In genomic region chr7:100570954-100571828, GRCh38 we compare ENCODE assay signal across 14 cellular contexts. TPM values are rescaled to one million over a fixed set of nuclear protein-coding genes. Genes with fewer than 3 reads are reported as not detected.
DNase-seq lines count a peak whose midpoint lies in the region; ATAC-seq and TF ChIP-seq lines count a peak whose summit lies in the region.
"Had no signal": no experiment of that assay in that cellular context is flagged by ENCODE, and none has a peak within 500 bp of the region (broad histone marks: within the 10 kb centered on the region; RNA-seq: fewer than 3 reads in every experiment).

No MANE protein-coding gene starts in this region.

- CTCF ChIA-PET in SK-N-SH (lab: Yijun Ruan, JAX), result interaction anchor here (0.9 to 2.0 kb wide), 11 partner anchors 10 to 134 kb away, joined by 3 to 16 read pairs (median 3); partner anchors contain the start of gene MOSPD3

- peaks cover 8 to 19% of the 10 kb centered on the region in 2 experiments for H3K36me3 ChIP-seq in SK-N-SH (replicated peaks in 1 of 2; ENCODE audit: control insufficient read depth in 1 of 2, insufficient read depth in 2 of 2, low read length in 1 of 2)
- H3K36me3 ChIP-seq in endodermal cell (ENCODE audit: control insufficient read depth, insufficient read depth, low read length), result peaks cover 4% of the 10 kb centered on the region

- no peak for TF ChIP-seq RAD21 in SK-N-SH (IDR thresholded peaks at IDR 0.05; ENCODE audit: low read length)

- H3K9me3 ChIP-seq in SK-N-SH, result no peaks in the 10 kb centered on the region
- H3K9me3 ChIP-seq in endodermal cell (ENCODE audit: control insufficient read depth, low read length), result no peaks in the 10 kb centered on the region
- H3K9me3 ChIP-seq: A549, breast epithelium, esophagus muscularis mucosa, transverse colon had no signal

- POLR2A ChIA-PET in SK-N-SH (lab: Yijun Ruan, JAX), result interaction anchor here (0.7 to 2.7 kb wide), 4 partner anchors 14 to 133 kb away, joined by 3 to 19 read pairs (median 4); partner anchors contain the start of genes FBXO24, LRCH4 and MOSPD3

- ATAC-seq in SK-N-SH treated with all-trans-retinoic acid at 6 μM for 48 hours (no peak; the same call in 1 of the 3 replicates), GM19463 (IDR thresholded peaks at IDR 0.05; ENCODE audit: unreplicated experiment) (no peak), HG02678 (IDR thresholded peaks at IDR 0.05; ENCODE audit: unreplicated experiment) (no peak)

- H2AFZ ChIP-seq in SK-N-SH (ENCODE audit: low read depth), result no peak overlapping the region

- no peaks in the 10 kb centered on the region for H3K79me2 ChIP-seq in SK-N-SH (ENCODE audit: insufficient read depth)

- DNase-seq in SK-N-SH, result peak; percentile 48
- peak; percentile 87 for DNase-seq in NCI-H226
- DNase-seq in endodermal cell, result peak; percentile 83
- DNase-seq in posterior vena cava (ENCODE audit: low spot score), result peak; percentile 71
- no peak for DNase-seq in globus pallidus (ENCODE audit: low spot score)
- DNase-seq: NCI-H510A had no signal

- H3K9me3 Mint-ChIP-seq in endodermal cell, result no peaks in the 10 kb centered on the region
- H3K9me3 Mint-ChIP-seq: activated T-cell treated with anti-CD3 and anti-CD28 coated beads, Interleukin-2, amount 50 U/mL, for 4 hours had no signal

- peaks cover 17% of the 10 kb centered on the region for H3K36me3 Mint-ChIP-seq in endodermal cell (ENCODE audit: low read depth)

- H3K9ac ChIP-seq in SK-N-SH, result no peak overlapping the region
- peak overlapping the region; percentile 2 for H3K9ac ChIP-seq in endodermal cell (ENCODE audit: extremely low read depth, low read length, poor library complexity, severe bottlenecking)

- peaks cover 16% of the 10 kb centered on the region for H3K4me1 Mint-ChIP-seq in endodermal cell

- no peaks in the 10 kb centered on the region for H3K27me3 ChIP-seq in SK-N-SH (ENCODE audit: insufficient read depth)
- no peaks in the 10 kb centered on the region for H3K27me3 ChIP-seq in endodermal cell (ENCODE audit: control insufficient read depth, insufficient read depth, low read length, poor library complexity, severe bottlenecking)
- H3K27me3 ChIP-seq: breast epithelium had no signal

- 93% methylated on average over 22 of the region's 26 CpGs for WGBS in SK-N-SH (ENCODE audit: low lambda C conversion rate)
- 70 to 72% methylated on average over 9 to 26 of the region's 26 CpGs for WGBS in endodermal cell (ENCODE audit: insufficient coverage in 1 of 2, insufficient read length in 1 of 2), 2 experiments

- H3K4me2 ChIP-seq in SK-N-SH, result no peak overlapping the region
- H3K4me2 ChIP-seq: A549 had no signal

- no peak overlapping the region for H3K4me3 ChIP-seq in SK-N-SH (ENCODE audit: low read depth in 2 of 2, low read length in 1 of 2)
- H3K4me3 ChIP-seq in endodermal cell (ENCODE audit: low read length), result no peak overlapping the region
- H3K4me3 ChIP-seq: A549 had no signal

- intact Hi-C loops in posterior vena cava (cut with DNase I), result no loop called here

- H3K27me3 Mint-ChIP-seq in endodermal cell (ENCODE audit: insufficient read depth), result no peaks in the 10 kb centered on the region

- H3F3A ChIP-seq in SK-N-SH (replicated peaks; ENCODE audit: insufficient read depth), result peaks cover 9% of the 10 kb centered on the region

- no peak for TF ChIP-seq EP300 in SK-N-SH (IDR thresholded peaks at IDR 0.05; ENCODE audit: borderline replicate concordance in 1 of 2, low read depth in 1 of 2, low read length in 1 of 2)

- H3K27ac ChIP-seq in SK-N-SH (ENCODE audit: low read depth in 2 of 2, low read length in 1 of 2), result no peak overlapping the region
- no peak overlapping the region for H3K27ac ChIP-seq in endodermal cell (ENCODE audit: low read depth, low read length)
- H3K27ac ChIP-seq: A549 had no signal

- peak overlapping the region; percentile 56 for H3K4me3 Mint-ChIP-seq in endodermal cell

- H3K27ac Mint-ChIP-seq in endodermal cell, result peak overlapping the region; percentile 91

- TF ChIP-seq CTCF in SK-N-SH (IDR thresholded peaks at IDR 0.05) (no peak), endodermal cell (conservative IDR thresholded peaks at IDR 0.05) (no peak)

- H3K4me1 ChIP-seq in SK-N-SH (ENCODE audit: control insufficient read depth in 1 of 2, insufficient read depth in 2 of 2, low read depth in 1 of 2, low read length in 1 of 2) (peaks cover 0 to 40% of the 10 kb centered on the region in 2 experiments; a peak in 1 of 4 replicates), endodermal cell (ENCODE audit: control insufficient read depth, insufficient read depth, low read length) (peaks cover 4% of the 10 kb centered on the region)

- H3K9me2 ChIP-seq in SK-N-SH, result no peaks in the 10 kb centered on the region

- H4K20me1 ChIP-seq in SK-N-SH (ENCODE audit: insufficient read depth), result no peaks in the 10 kb centered on the region

TF ChIP-seq in SK-N-SH, 30 proteins besides CTCF, POLR2A, EP300 and RAD21 (continues in another document):
- TF ChIP-seq GATA2 (CRISPR knock-in tag; IDR thresholded peaks at IDR 0.05), result no peak

TF ChIP-seq in SK-N-SH treated with all-trans-retinoic acid at 6 μM for 48 hours, 23 proteins besides CTCF, POLR2A, EP300 and RAD21:
- no peak for TF ChIP-seq ZNF565 (CRISPR knock-in tag; conservative IDR thresholded peaks at IDR 0.05; ENCODE audit: low read depth)
- TF ChIP-seq, protein P1, sequence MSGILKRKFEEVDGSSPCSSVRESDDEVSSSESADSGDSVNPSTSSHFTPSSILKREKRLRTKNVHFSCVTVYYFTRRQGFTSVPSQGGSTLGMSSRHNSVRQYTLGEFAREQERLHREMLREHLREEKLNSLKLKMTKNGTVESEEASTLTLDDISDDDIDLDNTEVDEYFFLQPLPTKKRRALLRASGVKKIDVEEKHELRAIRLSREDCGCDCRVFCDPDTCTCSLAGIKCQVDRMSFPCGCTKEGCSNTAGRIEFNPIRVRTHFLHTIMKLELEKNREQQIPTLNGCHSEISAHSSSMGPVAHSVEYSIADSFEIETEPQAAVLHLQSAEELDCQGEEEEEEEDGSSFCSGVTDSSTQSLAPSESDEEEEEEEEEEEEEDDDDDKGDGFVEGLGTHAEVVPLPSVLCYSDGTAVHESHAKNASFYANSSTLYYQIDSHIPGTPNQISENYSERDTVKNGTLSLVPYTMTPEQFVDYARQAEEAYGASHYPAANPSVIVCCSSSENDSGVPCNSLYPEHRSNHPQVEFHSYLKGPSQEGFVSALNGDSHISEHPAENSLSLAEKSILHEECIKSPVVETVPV (CRISPR knock-in tag; IDR thresholded peaks at IDR 0.05), result no peak
- no peak for TF ChIP-seq PPARA (CRISPR knock-in tag; IDR thresholded peaks at IDR 0.05; ENCODE audit: borderline replicate concordance)
- no peak for TF ChIP-seq TOX (CRISPR knock-in tag; IDR thresholded peaks at IDR 0.05; ENCODE audit: borderline replicate concordance)
- no peak for TF ChIP-seq ZNF8 (CRISPR knock-in tag; IDR thresholded peaks at IDR 0.05)
- TF ChIP-seq BACH2 (CRISPR knock-in tag; IDR thresholded peaks at IDR 0.05; ENCODE audit: borderline replicate concordance), result no peak
- no peak for TF ChIP-seq CSDC2 (CRISPR knock-in tag; IDR thresholded peaks at IDR 0.05)
TF ChIP-seq in SK-N-SH treated with all-trans-retinoic acid at 6 μM for 48 hours: peak in this region for 0.

RNA-seq across cellular contexts. Expression of gene SAP25, which starts 2.5 kb away (rescaled TPM):
- polyA plus RNA-seq in SK-N-SH (2012; rRNA removed), result 1.0 and 1.2 TPM in 2 replicates
- polyA plus RNA-seq in SK-N-SH (2012; cell fraction: cytosol; rRNA removed), result 0.18 TPM in 1 of 2 replicates, not detected in the other
- polyA plus RNA-seq in SK-N-SH (2012; cell fraction: nucleus; rRNA removed), result 8.7 and 22.8 TPM in 2 replicates
- total RNA-seq in endodermal cell (1 to 10 TPM; 5.8 to 6.3 TPM), posterior vena cava (1 to 10 TPM; 2.8 to 5.0 TPM)
- 5.6 TPM for polyA plus RNA-seq in endodermal cell (2013, experiment 1 of 2)
- 4.6 TPM for polyA plus RNA-seq in endodermal cell (2013, experiment 2 of 2)

RNA-seq across cellular contexts. Expression of gene LRCH4, which starts 14.7 kb away (rescaled TPM):
- 24.2 and 29.8 TPM in 2 replicates for polyA plus RNA-seq in SK-N-SH (2012; rRNA removed)
- 6.4 and 8.9 TPM in 2 replicates for polyA plus RNA-seq in SK-N-SH (2012; cell fraction: cytosol; rRNA removed)
- 189 and 213 TPM in 2 replicates for polyA plus RNA-seq in SK-N-SH (2012; cell fraction: nucleus; rRNA removed)
- total RNA-seq in endodermal cell, result 10 to 100 TPM; 49.4 to 56.0 TPM
- polyA plus RNA-seq in endodermal cell (2013, experiment 1 of 2), result 50.6 TPM
- 40.0 TPM for polyA plus RNA-seq in endodermal cell (2013, experiment 2 of 2)
- total RNA-seq in posterior vena cava, result 10 to 100 TPM; 28.5 to 30.7 TPM

RNA-seq across cellular contexts. Expression of gene FBXO24, which starts 14.9 kb away (rescaled TPM):
- polyA plus RNA-seq in SK-N-SH (2012; rRNA removed), result 0.71 and 0.94 TPM in 2 replicates
- 0.52 and 0.54 TPM in 2 replicates for polyA plus RNA-seq in SK-N-SH (2012; cell fraction: cytosol; rRNA removed)
- polyA plus RNA-seq in SK-N-SH (2012; cell fraction: nucleus; rRNA removed), result 3.3 and 3.7 TPM in 2 replicates
- total RNA-seq in endodermal cell, result 1 to 10 TPM; 1.3 to 3.0 TPM
- polyA plus RNA-seq in endodermal cell (2013, experiment 1 of 2), result 2.4 TPM
- 1.4 TPM for polyA plus RNA-seq in endodermal cell (2013, experiment 2 of 2)
- total RNA-seq in posterior vena cava, result under 1 TPM; 0.14 to 0.51 TPM

RNA-seq across cellular contexts. Expression of gene PCOLCE, which starts 31.0 kb away (rescaled TPM):
- polyA plus RNA-seq in SK-N-SH (2012; rRNA removed), result 190 and 448 TPM in 2 replicates
- polyA plus RNA-seq in SK-N-SH (2012; cell fraction: cytosol; rRNA removed), result 153 and 201 TPM in 2 replicates
- 1,146 and 1,459 TPM in 2 replicates for polyA plus RNA-seq in SK-N-SH (2012; cell fraction: nucleus; rRNA removed)
- total RNA-seq in endodermal cell (10 to 100 TPM; 17.5 to 37.7 TPM), posterior vena cava (100 to 1,000 TPM in 1 of 2 donors, 10 to 100 TPM in 1; 79.5 to 230 TPM)
- polyA plus RNA-seq in endodermal cell (2013, experiment 1 of 2), result 47.4 TPM
- 40.5 TPM for polyA plus RNA-seq in endodermal cell (2013, experiment 2 of 2)

RNA-seq across cellular contexts. Expression of gene AGFG2, which starts 32.2 kb away (rescaled TPM):
- polyA plus RNA-seq in SK-N-SH (2012; rRNA removed), result 16.1 and 23.1 TPM in 2 replicates
- 9.1 and 10.0 TPM in 2 replicates for polyA plus RNA-seq in SK-N-SH (2012; cell fraction: cytosol; rRNA removed)
- 29.2 and 35.1 TPM in 2 replicates for polyA plus RNA-seq in SK-N-SH (2012; cell fraction: nucleus; rRNA removed)
- total RNA-seq in endodermal cell (10 to 100 TPM in 1 of 2 donors, 1 to 10 TPM in 1; 8.5 to 28.9 TPM), posterior vena cava (10 to 100 TPM; 18.8 to 20.4 TPM)
- 6.1 TPM for polyA plus RNA-seq in endodermal cell (2013, experiment 1 of 2)
- 11.2 TPM for polyA plus RNA-seq in endodermal cell (2013, experiment 2 of 2)
